12 cellular contexts compared by ENCODE assay signal in the genomic region with DNA sequence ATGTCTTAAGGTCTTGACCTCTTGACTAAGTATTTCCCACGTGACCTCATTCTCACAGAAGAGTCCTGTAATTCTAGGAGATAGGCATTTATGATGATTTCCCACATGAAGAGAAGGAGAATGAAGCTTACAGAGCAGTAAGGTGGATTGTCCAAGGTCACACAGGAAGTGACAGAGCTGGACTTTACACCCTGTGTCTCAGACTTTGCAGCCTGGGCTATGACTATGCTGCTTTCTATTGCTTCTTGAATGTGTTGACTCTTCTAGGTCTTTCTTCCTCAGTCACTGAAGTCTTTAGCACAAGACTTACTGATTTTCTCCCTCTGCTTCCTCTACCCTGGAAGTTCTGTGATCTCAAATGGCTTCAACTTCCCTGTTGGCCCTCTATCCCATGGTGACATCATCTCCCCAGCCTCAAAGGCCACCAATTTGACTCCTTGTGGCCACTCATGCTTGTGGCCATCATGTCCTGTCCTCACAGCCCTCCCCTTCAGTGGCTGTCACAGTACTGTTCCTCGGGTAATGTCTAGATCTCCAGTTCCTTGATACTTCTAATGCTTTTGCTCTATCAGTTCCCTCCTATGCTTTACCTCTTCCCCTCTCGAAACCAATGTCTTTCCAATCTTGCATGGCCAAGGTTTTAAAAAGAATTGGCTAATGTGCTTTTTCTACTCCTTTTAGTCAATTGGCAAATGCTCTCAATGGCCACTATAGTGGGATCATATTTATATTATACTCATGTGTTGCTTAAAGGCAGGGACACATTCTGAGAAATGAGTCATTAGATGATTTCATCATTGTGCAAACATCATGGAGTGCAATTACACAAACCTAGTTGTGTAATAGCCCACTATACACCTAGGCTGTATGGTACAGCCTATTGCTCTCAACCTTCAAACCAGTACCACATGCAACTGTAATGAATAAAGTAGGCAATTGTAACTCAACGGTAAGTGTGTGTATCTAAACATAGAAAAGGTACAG.
DNase-seq lines count a peak whose midpoint lies in the region; ATAC-seq and TF ChIP-seq lines count a peak whose summit lies in the region.
"Had no signal": no experiment of that assay in that cellular context is flagged by ENCODE, and none has a peak within 500 bp of the region (broad histone marks: within the 10 kb centered on the region; RNA-seq: fewer than 3 reads in every experiment).

No MANE protein-coding gene starts in this region.

- no peaks in the 10 kb centered on the region for H3K9me2 ChIP-seq in SK-N-SH

- no peak overlapping the region for H3K27ac ChIP-seq in SK-N-SH (ENCODE audit: low read depth in 2 of 2, low read length in 1 of 2)
- peak overlapping the region; percentile 43 for H3K27ac ChIP-seq in RWPE2 (ENCODE audit: poor library complexity, severe bottlenecking)
- H3K27ac ChIP-seq in upper lobe of right lung: peak overlapping the region; percentile 52

- no peak for TF ChIP-seq RAD21 in SK-N-SH (IDR thresholded peaks at IDR 0.05; ENCODE audit: low read length)

- H3K4me3 ChIP-seq in SK-N-SH (ENCODE audit: low read depth in 2 of 2, low read length in 1 of 2) (no peak overlapping the region), RWPE2 (ENCODE audit: severe bottlenecking) (no peak overlapping the region), foreskin fibroblast (ENCODE audit: low read depth in 1 of 2, low read length in 2 of 2) (no peak overlapping the region), upper lobe of right lung (no peak overlapping the region)

- no peak overlapping the region for H3K9ac ChIP-seq in SK-N-SH

- WGBS in SK-N-SH (ENCODE audit: low lambda C conversion rate): 62% methylated on average over 4 of the region's 4 CpGs

- CTCF ChIA-PET in SK-N-SH (lab: Yijun Ruan, JAX): interaction anchor here (1.0 to 1.4 kb wide), 4 partner anchors 8 to 84 kb away, joined by 3 read pairs; no protein-coding TSS in a partner anchor

- no peak overlapping the region for H2AFZ ChIP-seq in SK-N-SH (ENCODE audit: low read depth)

- H3K4me1 ChIP-seq in SK-N-SH (ENCODE audit: control insufficient read depth in 1 of 2, insufficient read depth in 2 of 2, low read depth in 1 of 2, low read length in 1 of 2) (peaks cover 9 to 22% of the 10 kb centered on the region in 2 experiments; a peak in 3 of 4 replicates), RWPE2 (ENCODE audit: insufficient read depth, poor library complexity, severe bottlenecking) (peaks cover 20% of the 10 kb centered on the region), upper lobe of right lung (peaks cover 24% of the 10 kb centered on the region)
- H3K4me1 ChIP-seq: BE2C had no signal

- peaks cover 6% of the 10 kb centered on the region for H3F3A ChIP-seq in SK-N-SH (replicated peaks; ENCODE audit: insufficient read depth)

- H3K79me2 ChIP-seq in SK-N-SH (ENCODE audit: insufficient read depth): no peaks in the 10 kb centered on the region

- H3K36me3 ChIP-seq in SK-N-SH (replicated peaks in 1 of 2; ENCODE audit: control insufficient read depth in 1 of 2, insufficient read depth in 2 of 2, low read length in 1 of 2) (no peaks in the 10 kb centered on the region), RWPE2 (ENCODE audit: low read depth) (no peaks in the 10 kb centered on the region), upper lobe of right lung (no peaks in the 10 kb centered on the region)
- H3K36me3 ChIP-seq: BE2C had no signal

- POLR2A ChIA-PET in SK-N-SH (lab: Yijun Ruan, JAX): no interaction called here

- intact Hi-C loops in upper lobe of right lung (cut with DNase I): no loop called here

- no peak for TF ChIP-seq EP300 in SK-N-SH (IDR thresholded peaks at IDR 0.05; ENCODE audit: borderline replicate concordance in 1 of 2, low read depth in 1 of 2, low read length in 1 of 2)

- ATAC-seq in SK-N-SH treated with all-trans-retinoic acid at 6 μM for 48 hours: no peak
- peak; percentile 95 for ATAC-seq in RWPE2 (ENCODE audit: low read depth)
- ATAC-seq in upper lobe of right lung: peak; percentile 81

- no peaks in the 10 kb centered on the region for H4K20me1 ChIP-seq in SK-N-SH (ENCODE audit: insufficient read depth)

- no peak for DNase-seq in SK-N-SH
- DNase-seq in RWPE2 (ENCODE audit: low spot score): no peak
- peak; percentile 83 to 89 for DNase-seq in foreskin fibroblast
- no peak for DNase-seq in upper lobe of right lung
- no peak for DNase-seq in NCI-H1105 (lab: John Stamatoyannopoulos, UW)
- no peak for DNase-seq in DMS 273 (lab: John Stamatoyannopoulos, UW; ENCODE audit: unreplicated experiment)
- no peak for DNase-seq in UCSD-AML1 (lab: John Stamatoyannopoulos, UW; ENCODE audit: unreplicated experiment)
- DNase-seq: activated T-cell treated with anti-CD3 and anti-CD28 coated beads, Interleukin-2, amount 50 U/mL, for 1 hour; BE2C; NCI-H446; occipital lobe had no signal

- no peak overlapping the region for H3K4me2 ChIP-seq in SK-N-SH

- no peak for TF ChIP-seq CTCF in SK-N-SH (IDR thresholded peaks at IDR 0.05)
- no peak for TF ChIP-seq CTCF in RWPE2 (IDR thresholded peaks at IDR 0.05; ENCODE audit: poor library complexity, severe bottlenecking)
- no peak for TF ChIP-seq CTCF in foreskin fibroblast (IDR thresholded peaks at IDR 0.05; ENCODE audit: low read depth, low read length)
- TF ChIP-seq CTCF in upper lobe of right lung (IDR thresholded peaks at IDR 0.05): no peak

- H3K27me3 ChIP-seq in SK-N-SH (ENCODE audit: insufficient read depth) (no peaks in the 10 kb centered on the region), RWPE2 (ENCODE audit: insufficient read depth, poor library complexity, severe bottlenecking) (no peaks in the 10 kb centered on the region), upper lobe of right lung (no peaks in the 10 kb centered on the region)
- H3K27me3 ChIP-seq: BE2C had no signal

- H3K9me3 ChIP-seq in SK-N-SH (no peaks in the 10 kb centered on the region), RWPE2 (ENCODE audit: severe bottlenecking) (no peaks in the 10 kb centered on the region), upper lobe of right lung (no peaks in the 10 kb centered on the region)
- H3K9me3 ChIP-seq: BE2C had no signal

TF ChIP-seq in SK-N-SH, 30 proteins besides CTCF, POLR2A, EP300 and RAD21 (continues in another document):
- TF ChIP-seq, protein P1, sequence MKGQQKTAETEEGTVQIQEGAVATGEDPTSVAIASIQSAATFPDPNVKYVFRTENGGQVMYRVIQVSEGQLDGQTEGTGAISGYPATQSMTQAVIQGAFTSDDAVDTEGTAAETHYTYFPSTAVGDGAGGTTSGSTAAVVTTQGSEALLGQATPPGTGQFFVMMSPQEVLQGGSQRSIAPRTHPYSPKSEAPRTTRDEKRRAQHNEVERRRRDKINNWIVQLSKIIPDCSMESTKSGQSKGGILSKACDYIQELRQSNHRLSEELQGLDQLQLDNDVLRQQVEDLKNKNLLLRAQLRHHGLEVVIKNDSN (IDR thresholded peaks at IDR 0.05; ENCODE audit: borderline replicate concordance, low read depth): no peak
- TF ChIP-seq FOSL2 (IDR thresholded peaks at IDR 0.05; ENCODE audit: borderline replicate concordance, low read depth): peak; percentile 20; the same call in 1 of the 2 replicates

TF ChIP-seq in SK-N-SH treated with all-trans-retinoic acid at 6 μM for 48 hours, 23 proteins besides CTCF, POLR2A, EP300 and RAD21:
- no peak for TF ChIP-seq ZFP30 (CRISPR knock-in tag; IDR thresholded peaks at IDR 0.05)
- TF ChIP-seq, protein P2, sequence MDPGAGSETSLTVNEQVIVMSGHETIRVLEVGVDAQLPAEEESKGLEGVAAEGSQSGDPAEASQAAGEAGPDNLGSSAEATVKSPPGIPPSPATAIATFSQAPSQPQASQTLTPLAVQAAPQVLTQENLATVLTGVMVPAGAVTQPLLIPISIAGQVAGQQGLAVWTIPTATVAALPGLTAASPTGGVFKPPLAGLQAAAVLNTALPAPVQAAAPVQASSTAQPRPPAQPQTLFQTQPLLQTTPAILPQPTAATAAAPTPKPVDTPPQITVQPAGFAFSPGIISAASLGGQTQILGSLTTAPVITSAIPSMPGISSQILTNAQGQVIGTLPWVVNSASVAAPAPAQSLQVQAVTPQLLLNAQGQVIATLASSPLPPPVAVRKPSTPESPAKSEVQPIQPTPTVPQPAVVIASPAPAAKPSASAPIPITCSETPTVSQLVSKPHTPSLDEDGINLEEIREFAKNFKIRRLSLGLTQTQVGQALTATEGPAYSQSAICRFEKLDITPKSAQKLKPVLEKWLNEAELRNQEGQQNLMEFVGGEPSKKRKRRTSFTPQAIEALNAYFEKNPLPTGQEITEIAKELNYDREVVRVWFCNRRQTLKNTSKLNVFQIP (CRISPR knock-in tag; IDR thresholded peaks at IDR 0.05; ENCODE audit: borderline replicate concordance, low read depth): no peak

Comparison
In these comparisons a context has a peak if more than half of its experiments do, and no peak if none do; other contexts are left out.
1. DNase-seq: peak in foreskin fibroblast (2 of 2); none in SK-N-SH (single experiment), RWPE2 (single experiment), upper lobe of right lung (single experiment), NCI-H1105 (single experiment), DMS 273 (single experiment) and UCSD-AML1 (single experiment).
2. H3K27ac ChIP-seq: peak in RWPE2 (single experiment) and upper lobe of right lung (single experiment); none in SK-N-SH (0 of 2).